Comparison of ENCODE assay signal across 16 cellular contexts in genomic region chr5:159002201-159002600, GRCh38.
A peak's percentile ranks its signal among the peaks of the same experiment; 100 is the strongest.
DNase-seq lines count a peak whose midpoint lies in the region; ATAC-seq and TF ChIP-seq lines count a peak whose summit lies in the region.
"Had no signal": no experiment of that assay in that cellular context is flagged by ENCODE, and none has a peak within 500 bp of the region (broad histone marks: within the 10 kb centered on the region; RNA-seq: fewer than 3 reads in every experiment).

No MANE protein-coding gene starts in this region.

- H3K27ac ChIP-seq in left ventricle myocardium inferior (replicated peaks) = peak overlapping the region; percentile 76
- peak overlapping the region; percentile 8 to 19 for H3K27ac ChIP-seq in ascending aorta
- H3K27ac ChIP-seq: Peyer's patch had no signal

- no peaks in the 10 kb centered on the region for H3K36me3 ChIP-seq in left ventricle myocardium inferior
- no peaks in the 10 kb centered on the region for H3K36me3 ChIP-seq in ascending aorta
- H3K36me3 ChIP-seq: HAP-1, Peyer's patch had no signal

- no peaks in the 10 kb centered on the region for H3K9me3 ChIP-seq in left ventricle myocardium inferior (replicated peaks)
- H3K9me3 ChIP-seq in ascending aorta = no peaks in the 10 kb centered on the region
- H3K9me3 ChIP-seq: HAP-1, Peyer's patch had no signal

- H3K4me1 Mint-ChIP-seq in osteocyte (ENCODE audit: unreplicated experiment) = peaks cover 71% of the 10 kb centered on the region

- no peak overlapping the region for H3K4me3 ChIP-seq in left ventricle myocardium inferior
- H3K4me3 ChIP-seq in ascending aorta = no peak overlapping the region
- H3K4me3 ChIP-seq: HAP-1, Peyer's patch had no signal

- H3K4me3 Mint-ChIP-seq in osteocyte (ENCODE audit: unreplicated experiment) = no peak overlapping the region
- H3K4me3 Mint-ChIP-seq: CD4-positive, alpha-beta T cell had no signal

- peak overlapping the region; percentile 70 for H3K27ac Mint-ChIP-seq in osteocyte (ENCODE audit: unreplicated experiment)
- H3K27ac Mint-ChIP-seq: CD4-positive, alpha-beta T cell had no signal

- intact Hi-C loops in left ventricle myocardium inferior (cut with micrococcal nuclease) = no loop called here
- intact Hi-C loops in left cardiac atrium (cut with DNase I) = no loop called here
- intact Hi-C loops in ascending aorta (cut with DNase I) = no loop called here

- H3K36me3 Mint-ChIP-seq in osteocyte (ENCODE audit: unreplicated experiment) = peaks cover 20% of the 10 kb centered on the region

- no peak for DNase-seq in left ventricle myocardium inferior
- DNase-seq in left cardiac atrium = no peak
- no peak for DNase-seq in ascending aorta (ENCODE audit: low spot score in 2 of 2)
- no peak for DNase-seq in osteocyte (ENCODE audit: extremely low spot score, unreplicated experiment)
- no peak for DNase-seq in stimulated activated CD4-positive, alpha-beta T cell treated with anti-CD3 and anti-CD28 coated beads, Interleukin-2, amount 100 ng/mL, for 24 hours
- DNase-seq in NK-92 (lab: John Stamatoyannopoulos, UW; ENCODE audit: unreplicated experiment) = no peak
- DNase-seq in NCI-H146 treated with DMSO at 0.1 percent for 48 hours (lab: John Stamatoyannopoulos, UW; ENCODE audit: unreplicated experiment) = no peak
- DNase-seq: Calu3; CD4-positive, alpha-beta T cell; NCI-H1930; NCI-H2171 treated with DMSO at 0.1 percent for 48 hours; NCI-H510A treated with DMSO at 0.1 percent for 48 hours; Peyer's patch had no signal

- ATAC-seq in left cardiac atrium (no peak), GM21825 (IDR thresholded peaks at IDR 0.05; ENCODE audit: unreplicated experiment) (no peak)
- ATAC-seq: Right ventricle myocardium inferior had no signal

- no peaks in the 10 kb centered on the region for H3K9me3 Mint-ChIP-seq in osteocyte (ENCODE audit: unreplicated experiment)
- H3K9me3 Mint-ChIP-seq: CD4-positive, alpha-beta T cell had no signal

- H3K27me3 Mint-ChIP-seq in osteocyte (ENCODE audit: unreplicated experiment) = no peaks in the 10 kb centered on the region

- TF ChIP-seq CTCF in left ventricle myocardium inferior (IDR thresholded peaks at IDR 0.05; ENCODE audit: borderline replicate concordance) (no peak), ascending aorta (IDR thresholded peaks at IDR 0.05) (no peak), osteocyte (IDR thresholded peaks at IDR 0.05) (no peak)

- no peaks in the 10 kb centered on the region for H3K27me3 ChIP-seq in left ventricle myocardium inferior (ENCODE audit: low read depth)
- no peaks in the 10 kb centered on the region for H3K27me3 ChIP-seq in ascending aorta
- H3K27me3 ChIP-seq: Peyer's patch had no signal

- peaks cover 92% of the 10 kb centered on the region for H3K4me1 ChIP-seq in left ventricle myocardium inferior
- peaks cover 6 to 58% of the 10 kb centered on the region in 2 donors for H3K4me1 ChIP-seq in ascending aorta
- H3K4me1 ChIP-seq: HAP-1, Peyer's patch had no signal
